Comparison of ENCODE assay signal across 11 cellular contexts in genomic region chr12:3170423-3171194, GRCh38.
DNase-seq lines count a peak whose midpoint lies in the region; ATAC-seq and TF ChIP-seq lines count a peak whose summit lies in the region.
"Had no signal": no experiment of that assay in that cellular context is flagged by ENCODE, and none has a peak within 500 bp of the region (broad histone marks: within the 10 kb centered on the region; RNA-seq: fewer than 3 reads in every experiment).

No MANE protein-coding gene starts in this region.

- peaks cover 26% of the 10 kb centered on the region for H3K4me1 ChIP-seq in hepatocyte (ENCODE audit: insufficient read depth)

- ATAC-seq in Right ventricle myocardium superior (ENCODE audit: poor library complexity), result no peak
- no peak for ATAC-seq in left ventricle myocardium superior
- no peak for ATAC-seq in GM21529 (IDR thresholded peaks at IDR 0.05; ENCODE audit: unreplicated experiment)
- ATAC-seq: gastrocnemius medialis had no signal

- H3K36me3 ChIP-seq in hepatocyte (replicated peaks; ENCODE audit: insufficient read depth, low read depth), result no peaks in the 10 kb centered on the region
- H3K36me3 ChIP-seq: gastrocnemius medialis had no signal

- 67% methylated on average over 20 of the region's 20 CpGs for WGBS in hepatocyte (ENCODE audit: low lambda C conversion rate, missing lambda C conversion rate)

- TF ChIP-seq CTCF in hepatocyte (IDR thresholded peaks at IDR 0.05; ENCODE audit: poor library complexity), result no peak
- no peak for TF ChIP-seq CTCF in CD14-positive monocyte (IDR thresholded peaks at IDR 0.05)

- no peaks in the 10 kb centered on the region for H3K36me3 Mint-ChIP-seq in CD14-positive monocyte

- no peaks in the 10 kb centered on the region for H3K9me3 Mint-ChIP-seq in CD14-positive monocyte

- H3K9me2 ChIP-seq in hepatocyte (replicated peaks; ENCODE audit: insufficient read depth), result no peaks in the 10 kb centered on the region

- peak overlapping the region; percentile 30 for H3K4me2 ChIP-seq in hepatocyte

- no peak overlapping the region for H3K27ac Mint-ChIP-seq in CD14-positive monocyte

- DNase-seq in Right ventricle myocardium superior (peak; percentile 19), left ventricle myocardium superior (no peak), amniotic epithelial cell (ENCODE audit: low read depth) (peak; percentile 93), hepatocyte (ENCODE audit: low spot score) (peak; percentile 66), CD14-positive monocyte (ENCODE audit: low spot score) (no peak), DMS53 (lab: John Stamatoyannopoulos, UW) (no peak)
- DNase-seq in activated CD4-positive, alpha-beta T cell treated with anti-CD3 and anti-CD28 coated beads for 48 hours, result no peak
- DNase-seq: activated CD4-positive, alpha-beta T cell treated with anti-CD3 and anti-CD28 coated beads, Interleukin-2, amount 50 U/mL, for 1 hour; gastrocnemius medialis; NCI-H1694 had no signal

- no peak overlapping the region for H2AFZ ChIP-seq in hepatocyte

- H3K9me3 ChIP-seq in hepatocyte (ENCODE audit: low read depth), result no peaks in the 10 kb centered on the region
- H3K9me3 ChIP-seq: gastrocnemius medialis had no signal

- H3K79me2 ChIP-seq in hepatocyte, result peaks cover 10% of the 10 kb centered on the region

- no peaks in the 10 kb centered on the region for H3K4me1 Mint-ChIP-seq in CD14-positive monocyte

- H4K20me1 ChIP-seq in hepatocyte (ENCODE audit: insufficient read depth, poor library complexity, severe bottlenecking), result no peaks in the 10 kb centered on the region

- intact Hi-C loops in Right ventricle myocardium superior (cut with DNase I) (no loop called here), left ventricle myocardium superior (cut with micrococcal nuclease) (no loop called here), CD14-positive monocyte (cut with micrococcal nuclease) (no loop called here)

- peaks cover 14 to 27% (median 19%) of the 10 kb centered on the region in 3 donors for H3K27me3 Mint-ChIP-seq in CD14-positive monocyte (ENCODE audit: low read depth in 3 of 3)

- no peaks in the 10 kb centered on the region for H3K27me3 ChIP-seq in hepatocyte
- H3K27me3 ChIP-seq: gastrocnemius medialis had no signal

- peak overlapping the region in 1 of 2 donors; percentile 24 for H3K4me3 Mint-ChIP-seq in CD14-positive monocyte

- H3K4me3 ChIP-seq in hepatocyte, result no peak overlapping the region
- H3K4me3 ChIP-seq: gastrocnemius medialis had no signal

- peak overlapping the region; percentile 86 for H3K27ac ChIP-seq in hepatocyte
- H3K27ac ChIP-seq: gastrocnemius medialis had no signal

Comparison
In these comparisons a context has a peak if more than half of its experiments do, and no peak if none do; other contexts are left out.
1. DNase-seq: peak in Right ventricle myocardium superior (single experiment), amniotic epithelial cell (single experiment) and hepatocyte (single experiment); none in left ventricle myocardium superior (single experiment), activated CD4-positive, alpha-beta T cell treated with anti-CD3 and anti-CD28 coated beads for 48 hours (single experiment), CD14-positive monocyte (single experiment) and DMS53 (single experiment).